In genomic region chr3:123169492-123169929, GRCh38 we compare ENCODE assay signal across 1 cellular context.
TF ChIP-seq lines count a peak whose summit lies in the region.

No MANE protein-coding gene starts in this region.

TF ChIP-seq in IMR-90, 13 proteins besides CTCF, POLR2A, EP300 and RAD21:
- TF ChIP-seq USF2 (IDR thresholded peaks at IDR 0.05; ENCODE audit: low read depth, low read length) (no peak), RCOR1 (IDR thresholded peaks at IDR 0.05; ENCODE audit: insufficient replicate concordance, low read length) (no peak), MAZ (IDR thresholded peaks at IDR 0.05; ENCODE audit: borderline replicate concordance, low read depth, low read length) (no peak), BHLHE40 (IDR thresholded peaks at IDR 0.05; ENCODE audit: low read depth, low read length) (no peak), SMC3 (IDR thresholded peaks at IDR 0.05; ENCODE audit: low read depth, low read length) (no peak), MAFK (IDR thresholded peaks at IDR 0.05; ENCODE audit: low read depth, low read length) (no peak), MXI1 (IDR thresholded peaks at IDR 0.05; ENCODE audit: borderline replicate concordance, low read depth, low read length) (no peak), RFX5 (IDR thresholded peaks at IDR 0.05; ENCODE audit: low read depth, low read length) (no peak), CHD1 (IDR thresholded peaks at IDR 0.05; ENCODE audit: low read depth, low read length) (no peak), FOS (IDR thresholded peaks at IDR 0.05; ENCODE audit: low read depth, low read length) (no peak), ELK1 (IDR thresholded peaks at IDR 0.05; ENCODE audit: borderline replicate concordance, low read depth, low read length) (no peak), CEBPB (IDR thresholded peaks at IDR 0.05; ENCODE audit: low read depth, low read length) (no peak), NFE2L2 (IDR thresholded peaks at IDR 0.05; ENCODE audit: low read depth, low read length) (no peak)
